In the genomic region with DNA sequence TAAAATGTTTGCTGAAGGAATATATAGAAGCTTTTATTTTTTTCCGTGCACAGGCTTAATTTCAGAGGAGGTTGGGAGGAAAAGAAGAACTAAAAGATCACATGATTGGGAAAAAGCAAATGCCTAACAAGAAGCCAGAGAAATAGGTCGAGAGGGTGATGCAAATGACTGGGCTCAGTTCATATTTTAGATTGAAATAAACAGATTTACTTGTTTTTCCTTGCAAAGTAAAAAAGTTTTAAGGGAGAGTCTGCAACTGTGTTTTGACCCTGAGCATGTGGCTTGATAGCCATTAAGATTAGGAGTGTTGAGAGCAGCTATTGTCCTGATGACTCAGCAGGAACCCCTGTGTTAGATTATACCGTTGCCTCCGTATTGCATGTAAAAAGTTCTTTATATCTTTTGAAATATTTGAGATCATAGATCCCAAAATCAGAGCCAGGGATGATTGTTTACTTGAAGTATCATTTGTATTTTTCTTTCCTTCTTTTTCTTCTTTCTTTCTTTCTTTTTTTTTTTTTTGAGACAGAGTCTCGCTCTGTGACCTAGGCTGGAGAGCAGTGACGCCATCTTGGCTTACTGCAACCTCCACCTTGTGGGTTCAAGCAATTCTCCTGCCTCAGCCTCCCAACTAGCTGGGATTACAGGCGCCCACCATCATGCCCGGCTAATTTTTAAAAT, we compare ENCODE assay signal across 10 cellular contexts. TPM values are rescaled to one million over a fixed set of nuclear protein-coding genes. Genes with fewer than 3 reads are reported as not detected.
DNase-seq lines count a peak whose midpoint lies in the region; ATAC-seq and TF ChIP-seq lines count a peak whose summit lies in the region.
"Had no signal": no experiment of that assay in that cellular context is flagged by ENCODE, and none has a peak within 500 bp of the region (broad histone marks: within the 10 kb centered on the region; RNA-seq: fewer than 3 reads in every experiment).

No MANE protein-coding gene starts in this region.

- peak; percentile 45 for DNase-seq in H4 (ENCODE audit: low spot score)
- DNase-seq in SK-N-MC (ENCODE audit: low read depth, low spot score), result no peak
- peak; percentile 70 for DNase-seq in fibroblast of peridontal ligament (ENCODE audit: extremely low read depth)
- no peak for DNase-seq in gastrocnemius medialis
- DNase-seq in T-helper 1 cell, result no peak
- no peak for DNase-seq in NCI-H1105 (lab: John Stamatoyannopoulos, UW)
- DNase-seq in occipital lobe (lab: John Stamatoyannopoulos, UW), result no peak
- DNase-seq: PC-3 had no signal

- H3K27me3 ChIP-seq in gastrocnemius medialis, result no peaks in the 10 kb centered on the region
- H3K27me3 ChIP-seq: neural progenitor cell had no signal

- H3K27ac ChIP-seq in SK-N-MC (peak overlapping the region; percentile 92), gastrocnemius medialis (peak overlapping the region in 3 of 4 donors; percentile 10 to 22 (median 18))
- H3K27ac ChIP-seq: neural progenitor cell had no signal

- in situ Hi-C loops in gastrocnemius medialis (cut with MboI; ENCODE audit: low sequenced_read_pairs in 4 of 4), result no loop called here

- H3K9me3 ChIP-seq in SK-N-MC (ENCODE audit: low read depth, low read length) (no peaks in the 10 kb centered on the region), gastrocnemius medialis (no peaks in the 10 kb centered on the region)

- H3K9ac ChIP-seq in SK-N-MC (ENCODE audit: insufficient read length), result peak overlapping the region; percentile 17
- H3K9ac ChIP-seq: neural progenitor cell had no signal

- no peak for TF ChIP-seq POLR2A in gastrocnemius medialis (IDR thresholded peaks at IDR 0.05)

- no peak for TF ChIP-seq CTCF in gastrocnemius medialis (IDR thresholded peaks at IDR 0.05 in 4 of 5, conservative IDR thresholded peaks at IDR 0.05 in 1 of 5)

- H3K4me3 ChIP-seq in SK-N-MC (peak overlapping the region; percentile 49; the same call in 1 of the 2 replicates), gastrocnemius medialis (no peak overlapping the region)
- H3K4me3 ChIP-seq: neural progenitor cell had no signal

- intact Hi-C loops in gastrocnemius medialis (cut with DNase I; ENCODE audit: low total_unique reads), result loop anchor here (5.0 kb wide), 1 partner anchor 62 kb away; no protein-coding TSS in a partner anchor

- H3K36me3 ChIP-seq in SK-N-MC (ENCODE audit: insufficient read depth, low read length), result peaks cover 6% of the 10 kb centered on the region; the same call in 1 of the 2 replicates
- no peaks in the 10 kb centered on the region for H3K36me3 ChIP-seq in gastrocnemius medialis
- H3K36me3 ChIP-seq: neural progenitor cell had no signal

- peaks cover 8 to 11% of the 10 kb centered on the region in 2 donors for H3K4me1 ChIP-seq in gastrocnemius medialis

- ATAC-seq in gastrocnemius medialis (no peak), GM18867 (IDR thresholded peaks at IDR 0.05; ENCODE audit: unreplicated experiment) (no peak)
- ATAC-seq: PC-3 had no signal

RNA-seq across cellular contexts. Expression of gene CLIC4, which starts 20.2 kb away (rescaled TPM):
- 172 and 217 TPM in 2 replicates for total RNA-seq in H4 (2014; rRNA removed; shearing (Covaris generic))
- total RNA-seq in gastrocnemius medialis (10 to 100 TPM; 37.3 to 74.5 (median 45.6) TPM), occipital lobe (96.7 TPM)

Comparison
In these comparisons a context has a peak if more than half of its experiments do, and no peak if none do; other contexts are left out.
1. DNase-seq: peak in H4 (single experiment) and fibroblast of peridontal ligament (single experiment); none in SK-N-MC (single experiment), gastrocnemius medialis (0 of 2), T-helper 1 cell (0 of 5), NCI-H1105 (single experiment) and occipital lobe (single experiment).